ENCODE assay signal across 18 cellular contexts in the genomic region with DNA sequence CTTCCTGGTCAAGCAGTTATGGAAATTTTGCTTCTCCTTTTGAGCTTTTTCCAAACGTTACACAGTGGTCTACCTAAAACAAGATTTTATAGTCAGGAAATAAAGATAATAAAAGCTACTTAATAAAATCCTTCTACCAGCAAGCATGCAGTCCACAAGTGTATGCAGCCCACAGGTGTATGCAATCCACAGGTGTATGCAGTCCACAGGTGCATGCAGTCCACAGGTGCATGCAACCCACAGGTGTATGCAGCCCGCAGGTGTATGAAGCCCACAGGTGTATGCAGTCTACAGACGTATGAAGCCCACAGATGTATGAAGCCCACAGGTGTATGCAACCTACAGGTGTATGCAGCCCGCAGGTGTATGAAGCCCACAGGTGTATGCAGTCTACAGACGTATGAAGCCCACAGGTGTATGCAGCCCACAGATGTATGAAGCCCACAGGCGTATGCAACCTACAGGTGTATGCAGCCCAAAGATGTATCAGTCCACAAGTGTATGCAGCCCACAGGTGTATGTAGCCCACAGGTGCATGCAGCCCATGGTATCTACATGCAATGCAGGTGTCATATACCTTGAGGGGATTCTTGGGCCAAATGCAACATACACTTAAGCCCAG.
DNase-seq lines count a peak whose midpoint lies in the region; ATAC-seq and TF ChIP-seq lines count a peak whose summit lies in the region.
"Had no signal": no experiment of that assay in that cellular context is flagged by ENCODE, and none has a peak within 500 bp of the region (broad histone marks: within the 10 kb centered on the region; RNA-seq: fewer than 3 reads in every experiment).

No MANE protein-coding gene starts in this region.

- peak overlapping the region; percentile 69; the same call in 1 of the 2 replicates for H3K4me2 ChIP-seq in BLaER1
- H3K4me2 ChIP-seq: A549 had no signal

- no peak for TF ChIP-seq CTCF in RWPE2 (IDR thresholded peaks at IDR 0.05; ENCODE audit: poor library complexity, severe bottlenecking)
- TF ChIP-seq CTCF in GM10266 (IDR thresholded peaks at IDR 0.05; ENCODE audit: control insufficient read depth, insufficient read depth, low read depth, missing control alignments) = no peak

- H3K9me3 ChIP-seq in BLaER1 (peaks cover 4% of the 10 kb centered on the region; the same call in 1 of the 2 replicates), RWPE2 (ENCODE audit: severe bottlenecking) (no peaks in the 10 kb centered on the region)
- H3K9me3 ChIP-seq: A549 had no signal

- no peak overlapping the region for H3K9ac ChIP-seq in BLaER1
- H3K9ac ChIP-seq: GM23248 had no signal

- no peaks in the 10 kb centered on the region for H3K27me3 ChIP-seq in BLaER1
- H3K27me3 ChIP-seq in RWPE2 (ENCODE audit: insufficient read depth, poor library complexity, severe bottlenecking) = no peaks in the 10 kb centered on the region

- peak; percentile 57 for DNase-seq in RWPE2 (ENCODE audit: low spot score)
- DNase-seq in substantia nigra (lab: John Stamatoyannopoulos, UW) = no peak
- no peak for DNase-seq in GM10266 (ENCODE audit: extremely low spot score)
- DNase-seq in T-helper 1 cell = no peak
- DNase-seq: AML-193; CD8-positive, alpha-beta T cell; DMS 273 treated with DMSO at 0.1 percent for 48 hours; DMS53; DND-41; EL; GM23248; HCEC 1CT; HFFc6 had no signal

- ATAC-seq in RWPE2 (ENCODE audit: low read depth) = no peak; the same call in 2 of the 3 replicates
- ATAC-seq in activated CD4-positive, CD25-positive, alpha-beta regulatory T cell treated with anti-CD3 and anti-CD28 coated beads, Interleukin-2, amount 50 U/mL, for 24 hours = no peak
- ATAC-seq: A549; CD8-positive, alpha-beta T cell had no signal

- H3K36me3 ChIP-seq in BLaER1 (no peaks in the 10 kb centered on the region), RWPE2 (ENCODE audit: low read depth) (no peaks in the 10 kb centered on the region)

- H3K4me1 ChIP-seq in BLaER1 (peaks cover 18% of the 10 kb centered on the region), RWPE2 (ENCODE audit: insufficient read depth, poor library complexity, severe bottlenecking) (no peaks in the 10 kb centered on the region)
- H3K4me1 ChIP-seq: A549 had no signal

- H3K27ac ChIP-seq in BLaER1 = no peak overlapping the region
- no peak overlapping the region for H3K27ac ChIP-seq in RWPE2 (ENCODE audit: poor library complexity, severe bottlenecking)
- peak overlapping the region; percentile 75 for H3K27ac ChIP-seq in cingulate gyrus (ENCODE audit: low read depth, low read length)
- H3K27ac ChIP-seq in substantia nigra (ENCODE audit: low read depth, low read length, poor library complexity, severe bottlenecking) = peak overlapping the region; percentile 97
- H3K27ac ChIP-seq: 22Rv1, A549, GM23248 had no signal

- H3K4me3 ChIP-seq in BLaER1 (no peak overlapping the region), RWPE2 (ENCODE audit: severe bottlenecking) (no peak overlapping the region)
- H3K4me3 ChIP-seq: A549, GM23248 had no signal

- H4K20me1 ChIP-seq in BLaER1 = no peaks in the 10 kb centered on the region

Comparison
In these comparisons a context has a peak if more than half of its experiments do, and no peak if none do; other contexts are left out.
1. H3K27ac ChIP-seq: peak in cingulate gyrus (single experiment) and substantia nigra (single experiment); none in BLaER1 (single experiment) and RWPE2 (single experiment).